ENCODE assay signal across 8 cellular contexts in genomic region chr4:139030614-139031235, GRCh38. TPM values are rescaled to one million over a fixed set of nuclear protein-coding genes. Genes with fewer than 3 reads are reported as not detected.
A peak's percentile ranks its signal among the peaks of the same experiment; 100 is the strongest.
DNase-seq lines count a peak whose midpoint lies in the region; ATAC-seq and TF ChIP-seq lines count a peak whose summit lies in the region.

No MANE protein-coding gene starts in this region.

- CTCF ChIA-PET in GM10248 (lab: Yijun Ruan, JAX), result interaction anchor here (0.6 to 6.9 kb wide), 75 partner anchors 12 to 626 kb away, joined by 3 to 143 read pairs (median 5); partner anchors contain the start of genes ELF2, NAA15, NDUFC1 and NOCT

- H3K4me3 Mint-ChIP-seq in T-helper 1 cell treated with Interleukin-12 subunit alpha and Interleukin-12 subunit beta and Interleukin-4 antibody, amounts not matched to agents 30 μg/mL and 1 μg/mL, for 36 hours, result no peak overlapping the region

- POLR2A ChIA-PET in GM10248 (lab: Yijun Ruan, JAX), result interaction anchor here (0.6 to 2.1 kb wide), 4 partner anchors 11 to 272 kb away, joined by 3 to 9 read pairs (median 6); no protein-coding TSS in a partner anchor

- peaks cover 12% of the 10 kb centered on the region for H3K4me1 Mint-ChIP-seq in T-helper 1 cell treated with Interleukin-12 subunit alpha and Interleukin-12 subunit beta and Interleukin-4 antibody, amounts not matched to agents 30 μg/mL and 1 μg/mL, for 36 hours (ENCODE audit: low read depth)

- peak overlapping the region; percentile 77 to 89 for H3K27ac ChIP-seq in right atrium auricular region

- DNase-seq in GM10248 (ENCODE audit: extremely low spot score) (peak; percentile 73), HFF-Myc (ENCODE audit: extremely low read depth, low read depth) (peak; percentile 72), NCI-H1105 (lab: John Stamatoyannopoulos, UW) (peak; percentile 27), amniotic stem cell (lab: John Stamatoyannopoulos, UW) (peak; percentile 52), right atrium auricular region (ENCODE audit: low spot score) (peak; percentile 82), sciatic nerve (ENCODE audit: low spot score) (peak; percentile 83)

- H3K9me3 ChIP-seq in right atrium auricular region, result no peaks in the 10 kb centered on the region

- H3K36me3 ChIP-seq in right atrium auricular region, result no peaks in the 10 kb centered on the region

- peaks cover 0 to 29% of the 10 kb centered on the region in 2 donors for H3K4me1 ChIP-seq in right atrium auricular region

- H3K27me3 ChIP-seq in right atrium auricular region, result no peaks in the 10 kb centered on the region

- H3K27ac Mint-ChIP-seq in T-helper 1 cell treated with Interleukin-12 subunit alpha and Interleukin-12 subunit beta and Interleukin-4 antibody, amounts not matched to agents 30 μg/mL and 1 μg/mL, for 36 hours, result peak overlapping the region; percentile 0

- H3K4me3 ChIP-seq in HFF-Myc (replicated peaks; ENCODE audit: low read depth, low read length), result no peak overlapping the region
- no peak overlapping the region for H3K4me3 ChIP-seq in right atrium auricular region

- no peaks in the 10 kb centered on the region for H3K27me3 Mint-ChIP-seq in T-helper 1 cell treated with Interleukin-12 subunit alpha and Interleukin-12 subunit beta and Interleukin-4 antibody, amounts not matched to agents 30 μg/mL and 1 μg/mL, for 36 hours (ENCODE audit: low read depth)

- ATAC-seq in sciatic nerve (peak; percentile 83), GM21825 (IDR thresholded peaks at IDR 0.05; ENCODE audit: unreplicated experiment) (no peak)

- intact Hi-C loops in sciatic nerve (cut with DNase I), result no loop called here

- H3K9me3 Mint-ChIP-seq in T-helper 1 cell treated with Interleukin-12 subunit alpha and Interleukin-12 subunit beta and Interleukin-4 antibody, amounts not matched to agents 30 μg/mL and 1 μg/mL, for 36 hours, result no peaks in the 10 kb centered on the region

- TF ChIP-seq CTCF in GM10248 (IDR thresholded peaks at IDR 0.05; ENCODE audit: control extremely low read depth, extremely low read depth, low read depth, missing control alignments) (peak; percentile 82), HFF-Myc (IDR thresholded peaks at IDR 0.05; ENCODE audit: low read depth, low read length, missing control alignments) (peak; percentile 81), right atrium auricular region (IDR thresholded peaks at IDR 0.05) (peak; percentile 58 to 80)

- peaks cover 5% of the 10 kb centered on the region for H3K36me3 Mint-ChIP-seq in T-helper 1 cell treated with Interleukin-12 subunit alpha and Interleukin-12 subunit beta and Interleukin-4 antibody, amounts not matched to agents 30 μg/mL and 1 μg/mL, for 36 hours (ENCODE audit: low read depth)

RNA-seq across cellular contexts. Expression of gene NOCT, which starts 15.1 kb away (rescaled TPM):
- total RNA-seq in right atrium auricular region, result 1 to 10 TPM; 6.7 to 6.8 TPM
- total RNA-seq in sciatic nerve, result 4.1 TPM

Comparison
In these comparisons a context has a peak if more than half of its experiments do, and no peak if none do; other contexts are left out.
1. DNase-seq: peak in every context shown above with its lines; median percentile 83 in sciatic nerve; 82 in right atrium auricular region; 73 in GM10248; 72 in HFF-Myc; 52 in amniotic stem cell; 27 in NCI-H1105.